ENCODE assay signal across 11 cellular contexts in genomic region chr10:8055420-8056349, GRCh38. TPM values are rescaled to one million over a fixed set of nuclear protein-coding genes. Genes with fewer than 3 reads are reported as not detected.
DNase-seq lines count a peak whose midpoint lies in the region; ATAC-seq and TF ChIP-seq lines count a peak whose summit lies in the region.
"Had no signal": no experiment of that assay in that cellular context is flagged by ENCODE, and none has a peak within 500 bp of the region (broad histone marks: within the 10 kb centered on the region; RNA-seq: fewer than 3 reads in every experiment).

No MANE protein-coding gene starts in this region.

- peak overlapping the region in 4 of 5 donors; percentile 44 to 58 (median 52) for H3K27ac ChIP-seq in stomach
- H3K27ac ChIP-seq: 22Rv1 had no signal

- H3K36me3 Mint-ChIP-seq in activated naive CD4-positive, alpha-beta T cell treated with anti-CD3 and anti-CD28 coated beads, Interleukin-2, amount 50 U/mL, for 72 hours, result peaks cover 6 to 52% of the 10 kb centered on the region in 2 donors

- H3K36me3 ChIP-seq in kidney epithelial cell (ENCODE audit: control insufficient read depth, insufficient read depth, low read length) (no peaks in the 10 kb centered on the region), stomach (no peaks in the 10 kb centered on the region)

- peak; percentile 20 for DNase-seq in NK-92 treated with Interleukin-12 subunit alpha and Interleukin-12 subunit beta, amount 100 ng/mL, for 24 hours (lab: John Stamatoyannopoulos, UW)
- DNase-seq in NK-92 (lab: John Stamatoyannopoulos, UW; ENCODE audit: unreplicated experiment) (no peak), kidney epithelial cell (ENCODE audit: low read depth) (no peak), stomach (no peak)
- no peak for DNase-seq in activated naive CD4-positive, alpha-beta T cell treated with anti-CD3 and anti-CD28 coated beads, Interleukin-2, amount 50 U/mL, for 72 hours (ENCODE audit: low spot score in 2 of 2)
- DNase-seq: SHP77 treated with DMSO at 0.1 percent for 48 hours had no signal

- no peaks in the 10 kb centered on the region for H3K9me3 ChIP-seq in stomach

- H3K27me3 ChIP-seq in kidney epithelial cell (ENCODE audit: control insufficient read depth, insufficient read depth, low read length) (peaks cover 74% of the 10 kb centered on the region), stomach (peaks cover 44 to 99% (median 69%) of the 10 kb centered on the region in 3 donors)

- TF ChIP-seq POLR2A in stomach (IDR thresholded peaks at IDR 0.05), result no peak

- TF ChIP-seq CTCF in kidney epithelial cell (IDR thresholded peaks at IDR 0.05; ENCODE audit: insufficient read depth, low read length, poor library complexity, severe bottlenecking), result no peak
- TF ChIP-seq CTCF in stomach (IDR thresholded peaks at IDR 0.05), result no peak

- no peak for TF ChIP-seq EP300 in stomach (IDR thresholded peaks at IDR 0.05)

- intact Hi-C loops in stomach (cut with DNase I; ENCODE audit: low total_unique reads), result no loop called here

- H3K4me3 ChIP-seq in kidney epithelial cell (ENCODE audit: low read depth, low read length), result peak overlapping the region; percentile 43
- peak overlapping the region; percentile 38 to 68 (median 57) for H3K4me3 ChIP-seq in stomach

- 18 to 38% (median 20%) methylated on average over 64 to 85 of the region's 85 CpGs for WGBS in stomach, 5 donors

- no peaks in the 10 kb centered on the region for H3K9me3 Mint-ChIP-seq in activated naive CD4-positive, alpha-beta T cell treated with anti-CD3 and anti-CD28 coated beads, Interleukin-2, amount 50 U/mL, for 72 hours

- H3K4me1 ChIP-seq in stomach, result peaks cover 46 to 54% (median 51%) of the 10 kb centered on the region in 4 donors

- H3K27ac Mint-ChIP-seq in activated naive CD4-positive, alpha-beta T cell treated with anti-CD3 and anti-CD28 coated beads, Interleukin-2, amount 50 U/mL, for 72 hours, result peak overlapping the region in 1 of 2 donors; percentile 93

- ATAC-seq in activated naive CD4-positive, alpha-beta T cell treated with anti-CD3 and anti-CD28 coated beads, Interleukin-2, amount 50 U/mL, for 72 hours, result peak; percentile 4 to 9
- ATAC-seq in GM18861 (IDR thresholded peaks at IDR 0.05; ENCODE audit: unreplicated experiment), result no peak
- no peak for ATAC-seq in GM18858 (IDR thresholded peaks at IDR 0.05; ENCODE audit: unreplicated experiment)
- ATAC-seq in HG03457 (IDR thresholded peaks at IDR 0.05; ENCODE audit: unreplicated experiment), result no peak
- ATAC-seq: esophagus mucosa had no signal

RNA-seq across cellular contexts. Expression of gene GATA3, which starts 1.2 kb away (rescaled TPM):
- 10 to 100 TPM in 1 of 2 donors, 1 to 10 TPM in 1; 5.7 to 28.9 TPM for total RNA-seq in activated naive CD4-positive, alpha-beta T cell treated with anti-CD3 and anti-CD28 coated beads, Interleukin-2, amount 50 U/mL, for 72 hours
- total RNA-seq in kidney epithelial cell, result 7.2 and 10.9 TPM in 2 replicates
- 1 to 10 TPM in 1 of 5 donors, under 1 TPM in 2, not detected in 2; 0.14 to 1.2 (median 0.18) TPM for total RNA-seq in stomach
- polyA plus RNA-seq in stomach, result under 1 TPM; 0.12 to 0.46 (median 0.18) TPM

Comparison
In these comparisons a context has a peak if more than half of its experiments do, and no peak if none do; other contexts are left out.
1. ATAC-seq: peak in activated naive CD4-positive, alpha-beta T cell treated with anti-CD3 and anti-CD28 coated beads, Interleukin-2, amount 50 U/mL, for 72 hours (2 of 2); none in GM18861 (single experiment), GM18858 (single experiment) and HG03457 (single experiment).